In the genomic region with DNA sequence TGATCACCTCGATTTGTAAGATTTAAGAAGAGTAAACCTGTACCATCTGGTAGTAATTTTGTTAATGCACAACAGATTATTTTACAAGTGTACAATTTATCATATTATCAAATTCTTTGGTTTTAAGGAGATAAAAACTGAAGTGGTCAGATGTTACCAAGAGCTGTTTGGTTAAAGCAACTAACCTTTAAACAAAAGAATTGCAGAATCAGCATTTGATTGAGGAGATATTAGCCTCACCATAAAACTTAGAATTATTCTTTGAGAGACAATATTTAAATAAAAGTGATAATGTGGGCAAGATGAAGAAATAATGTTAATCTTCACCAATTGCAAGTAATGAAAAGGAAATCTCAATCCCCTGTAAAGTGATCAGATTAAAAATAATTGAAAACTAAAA, we compare ENCODE assay signal across 15 cellular contexts.
A peak's percentile ranks its signal among the peaks of the same experiment; 100 is the strongest.
DNase-seq lines count a peak whose midpoint lies in the region; ATAC-seq, FAIRE-seq and TF ChIP-seq lines count a peak whose summit lies in the region.
"Had no signal": no experiment of that assay in that cellular context is flagged by ENCODE, and none has a peak within 500 bp of the region (broad histone marks: within the 10 kb centered on the region; RNA-seq: fewer than 3 reads in every experiment).

No MANE protein-coding gene starts in this region.

- no peak overlapping the region for H3K56ac ChIP-seq in H1 (replicated peaks; ENCODE audit: insufficient read length, low read depth, low read length)

- POLR2A ChIA-PET in H1 (lab: Charles Lee; ENCODE audit: partially characterized antibody): no interaction called here

- DNase-seq in NCI-H1092 treated with DMSO at 0.1 percent for 48 hours (lab: John Stamatoyannopoulos, UW): peak; percentile 14
- no peak for DNase-seq in NCI-H1092 (lab: John Stamatoyannopoulos, UW)
- DNase-seq in NCI-H82 (lab: John Stamatoyannopoulos, UW): peak; percentile 87
- DNase-seq in H1 (ENCODE audit: low read depth in 1 of 2, low spot score in 2 of 2): no peak
- no peak for DNase-seq in stimulated activated CD4-positive, alpha-beta T cell treated with anti-CD3 and anti-CD28 coated beads, Interleukin-4, amount 100 ng/mL, for 1 hour
- no peak for DNase-seq in HuH-7 (ENCODE audit: low spot score)
- DNase-seq: Calu3; CD4-positive, CD25-positive, alpha-beta regulatory T cell; DMS 273 treated with DMSO at 0.1 percent for 48 hours; HCEC 1CT; HFFc6 had no signal

- H3K14ac ChIP-seq in H1 (ENCODE audit: insufficient read length): no peak overlapping the region

- H2BK15ac ChIP-seq in H1 (ENCODE audit: low read length): no peak overlapping the region

- H3K23ac ChIP-seq in H1 (ENCODE audit: insufficient read length): no peak overlapping the region

- H4K20me1 ChIP-seq in H1 (replicated peaks in 1 of 2; ENCODE audit: control insufficient read depth in 1 of 2, insufficient read depth in 2 of 2, low read length in 2 of 2): no peaks in the 10 kb centered on the region
- H4K20me1 ChIP-seq in neural cell (ENCODE audit: insufficient read depth): no peaks in the 10 kb centered on the region
- H4K20me1 ChIP-seq: BLaER1 treated with 17β-estradiol and CSF1 and Interleukin-3, amounts not matched to agents 10 nM and 100 nM had no signal

- TF ChIP-seq EP300 in H1 (IDR thresholded peaks at IDR 0.05; ENCODE audit: borderline replicate concordance in 1 of 2, low read depth in 2 of 2, low read length in 2 of 2): no peak
- no peak for TF ChIP-seq EP300 in neural cell (conservative IDR thresholded peaks at IDR 0.05; ENCODE audit: poor library complexity, severe bottlenecking)

- no peak overlapping the region for H2BK5ac ChIP-seq in H1 (ENCODE audit: low read depth, low read length)

- no peak for FAIRE-seq in H1 (lab: Jason Lieb, UNC)

- TF ChIP-seq RAD21 in H1 (IDR thresholded peaks at IDR 0.05 in 1 of 2, conservative IDR thresholded peaks at IDR 0.05 in 1 of 2; ENCODE audit: low read depth in 2 of 2, low read length in 2 of 2) (no peak), neural cell (conservative IDR thresholded peaks at IDR 0.05) (no peak)

- H3K4me2 ChIP-seq in H1 (ENCODE audit: insufficient read depth in 1 of 2, low read depth in 2 of 2, low read length in 2 of 2): no peak overlapping the region
- no peak overlapping the region for H3K4me2 ChIP-seq in neural cell (ENCODE audit: low read length)
- H3K4me2 ChIP-seq: BLaER1 treated with 17β-estradiol and CSF1 and Interleukin-3, amounts not matched to agents 10 nM and 100 nM had no signal

- ATAC-seq in GM19035 (IDR thresholded peaks at IDR 0.05; ENCODE audit: unreplicated experiment): no peak

- H2AFZ ChIP-seq in H1 (ENCODE audit: low read length) (no peak overlapping the region), neural cell (ENCODE audit: low read depth, low read length) (no peak overlapping the region)

- H3K23me2 ChIP-seq in H1 (ENCODE audit: low read depth, low read length): no peaks in the 10 kb centered on the region

- peaks cover 0 to 6% (median under 1%) of the 10 kb centered on the region in 4 experiments; a peak in 2 of 7 replicates for H3K4me1 ChIP-seq in H1 (replicated peaks in 1 of 4; ENCODE audit: control insufficient read depth in 3 of 4, insufficient read depth in 4 of 4, low read length in 3 of 4)

- 84% methylated on average over 1 of the region's 1 CpG; no CpG with 5 or more reads in 1 of the 2 experiments for WGBS in H1 (ENCODE audit: extremely low coverage in 1 of 2, insufficient coverage in 1 of 2, insufficient read length in 1 of 2, insufficient replicate concordance in 2 of 2, low coverage in 1 of 2, low lambda C conversion rate in 2 of 2, missing lambda C conversion rate in 1 of 2), 2 experiments

- H4K8ac ChIP-seq in H1 (ENCODE audit: extremely low read depth, insufficient read depth, low read length): no peak overlapping the region

- H4K5ac ChIP-seq in H1 (ENCODE audit: insufficient read length, low read depth, low read length): no peak overlapping the region

- H3K79me1 ChIP-seq in H1 (ENCODE audit: low read depth, low read length): no peaks in the 10 kb centered on the region

- no peak overlapping the region for H4K91ac ChIP-seq in H1 (replicated peaks; ENCODE audit: insufficient read length, low read length)

- CTCF ChIA-PET in H1 (lab: Charles Lee; ENCODE audit: partially characterized antibody): interaction anchor here (4.2 kb wide), 1 partner anchor 9 kb away, joined by 26 read pairs; no protein-coding TSS in a partner anchor

- H3K9me2 ChIP-seq in neural cell (ENCODE audit: insufficient read depth, low read length): no peaks in the 10 kb centered on the region

- H2AK5ac ChIP-seq in H1 (ENCODE audit: low read depth, low read length): no peak overlapping the region

- H3K27ac ChIP-seq in H1 (ENCODE audit: low read depth, low read length): no peak overlapping the region
- peak overlapping the region; percentile 41 for H3K27ac ChIP-seq in neural cell (ENCODE audit: low read length)
- H3K27ac ChIP-seq: 22Rv1; BLaER1 treated with 17β-estradiol and CSF1 and Interleukin-3, amounts not matched to agents 10 nM and 100 nM had no signal

- H3K18ac ChIP-seq in H1 (ENCODE audit: extremely low read depth, low read length): no peak overlapping the region

- H3K9ac ChIP-seq in H1 (replicated peaks in 1 of 4; ENCODE audit: extremely low read depth in 1 of 4, low read depth in 3 of 4, low read length in 3 of 4) (no peak overlapping the region), neural cell (ENCODE audit: low read length) (no peak overlapping the region)
- H3K9ac ChIP-seq: BLaER1 treated with 17β-estradiol and CSF1 and Interleukin-3, amounts not matched to agents 10 nM and 100 nM had no signal

- TF ChIP-seq CTCF in H1 (IDR thresholded peaks at IDR 0.05; ENCODE audit: control extremely low read depth in 1 of 3, insufficient read depth in 1 of 3, low read depth in 1 of 3, low read length in 3 of 3) (no peak), neural cell (IDR thresholded peaks at IDR 0.05; ENCODE audit: poor library complexity, severe bottlenecking) (no peak)

- H3K27me3 ChIP-seq in H1 (replicated peaks in 1 of 4; ENCODE audit: control insufficient read depth in 3 of 4, extremely low read depth in 1 of 4, insufficient read depth in 3 of 4, low read length in 3 of 4): no peaks in the 10 kb centered on the region
- H3K27me3 ChIP-seq in neural cell (ENCODE audit: insufficient read depth, low read depth, low read length): no peaks in the 10 kb centered on the region
- H3K27me3 ChIP-seq: BLaER1 treated with 17β-estradiol and CSF1 and Interleukin-3, amounts not matched to agents 10 nM and 100 nM had no signal

- H3K36me3 ChIP-seq in H1 (ENCODE audit: control insufficient read depth in 2 of 4, insufficient read depth in 4 of 4, low read length in 3 of 4) (no peaks in the 10 kb centered on the region), neural cell (ENCODE audit: insufficient read depth, low read length) (no peaks in the 10 kb centered on the region)

- H3K4me3 ChIP-seq in H1 (ENCODE audit: extremely low read depth in 1 of 4, insufficient read depth in 2 of 4, low read depth in 3 of 4, low read length in 4 of 4) (no peak overlapping the region), neural cell (ENCODE audit: low read length) (no peak overlapping the region)
- H3K4me3 ChIP-seq: BLaER1 treated with 17β-estradiol and CSF1 and Interleukin-3, amounts not matched to agents 10 nM and 100 nM had no signal

- H3K4ac ChIP-seq in H1 (replicated peaks; ENCODE audit: insufficient read length, low read depth, low read length): no peak overlapping the region

- no peak for TF ChIP-seq POLR2A in H1 (IDR thresholded peaks at IDR 0.05; ENCODE audit: control extremely low read depth in 1 of 2, low read depth in 2 of 2, low read length in 2 of 2)

- no peak overlapping the region for H2BK12ac ChIP-seq in H1 (ENCODE audit: low read depth, low read length)

- H2BK20ac ChIP-seq in H1 (ENCODE audit: low read length): no peak overlapping the region

- peaks cover under 1% of the 10 kb centered on the region for H3F3A ChIP-seq in neural cell (ENCODE audit: insufficient read depth, low read length, poor library complexity, severe bottlenecking)

- H3K9me3 ChIP-seq in H1 (ENCODE audit: insufficient read depth in 2 of 2, low read depth in 1 of 2, low read length in 1 of 2) (no peaks in the 10 kb centered on the region), neural cell (ENCODE audit: low read length) (no peaks in the 10 kb centered on the region)
- H3K9me3 ChIP-seq: BLaER1 treated with 17β-estradiol and CSF1 and Interleukin-3, amounts not matched to agents 10 nM and 100 nM had no signal

- no peak overlapping the region for H2BK120ac ChIP-seq in H1 (replicated peaks; ENCODE audit: low read depth, low read length)

- H3K79me2 ChIP-seq in H1 (ENCODE audit: control insufficient read depth in 1 of 2, insufficient read depth in 2 of 2, low read length in 2 of 2): no peaks in the 10 kb centered on the region
- peaks cover 7% of the 10 kb centered on the region for H3K79me2 ChIP-seq in neural cell (replicated peaks; ENCODE audit: insufficient read depth, low read length)

TF ChIP-seq in H1, 55 proteins besides CTCF, POLR2A, EP300 and RAD21:
- no peak for TF ChIP-seq KDM4A (IDR thresholded peaks at IDR 0.05; ENCODE audit: low read depth, low read length, severe bottlenecking)
- TF ChIP-seq CHD1 (IDR thresholded peaks at IDR 0.05; ENCODE audit: low read depth, low read length): no peak
- no peak for TF ChIP-seq YY1 (IDR thresholded peaks at IDR 0.05; ENCODE audit: low read depth, low read length)
- no peak for TF ChIP-seq CEBPB (IDR thresholded peaks at IDR 0.05; ENCODE audit: low read depth, low read length)
- TF ChIP-seq MAFK (IDR thresholded peaks at IDR 0.05; ENCODE audit: low read depth, low read length): peak; percentile 36; the same call in 1 of the 2 replicates
- TF ChIP-seq SUZ12 (IDR thresholded peaks at IDR 0.05; ENCODE audit: low read length): no peak

TF ChIP-seq in neural cell, 6 proteins besides CTCF, POLR2A, EP300 and RAD21 (continues in another document):
- TF ChIP-seq SMC3 (conservative IDR thresholded peaks at IDR 0.05; ENCODE audit: poor library complexity): no peak

Comparison
In these comparisons a context has a peak if more than half of its experiments do, and no peak if none do; other contexts are left out.
1. DNase-seq: peak in NCI-H1092 treated with DMSO at 0.1 percent for 48 hours (single experiment) and NCI-H82 (single experiment); none in NCI-H1092 (single experiment), H1 (0 of 2), stimulated activated CD4-positive, alpha-beta T cell treated with anti-CD3 and anti-CD28 coated beads, Interleukin-4, amount 100 ng/mL, for 1 hour (single experiment) and HuH-7 (single experiment).